In the genomic region with DNA sequence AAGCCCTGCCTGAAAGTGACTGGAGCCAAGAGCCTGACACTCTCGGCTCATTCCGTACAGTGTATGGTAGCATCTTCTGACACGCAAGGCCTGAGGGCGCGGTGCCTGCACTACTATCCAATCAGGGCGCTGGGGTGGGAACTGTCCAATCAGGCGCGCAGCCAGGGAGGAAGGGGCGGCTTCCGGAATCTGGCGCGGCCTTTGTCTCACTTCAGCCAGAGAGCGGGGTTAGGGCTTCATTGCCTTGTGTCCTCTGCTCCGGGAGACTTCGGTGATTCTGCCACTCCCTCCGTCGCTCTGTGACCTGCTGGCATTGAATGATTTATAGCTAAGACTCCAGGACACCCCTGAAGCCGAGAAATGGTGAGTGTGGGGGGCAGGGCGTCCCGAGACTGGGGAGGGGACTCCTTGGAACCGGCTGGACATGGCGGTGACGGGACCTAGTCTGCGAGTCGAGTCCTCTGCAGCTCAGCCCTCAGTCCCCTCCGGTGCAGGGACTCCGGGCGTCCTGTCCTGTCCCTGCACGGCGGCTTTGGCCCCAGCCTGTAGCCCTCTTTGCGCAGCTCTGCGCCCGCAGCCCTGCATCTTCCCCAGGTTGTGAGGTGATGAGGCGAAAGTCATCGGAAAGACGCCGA, we compare ENCODE assay signal across 8 cellular contexts.
A peak's percentile ranks its signal among the peaks of the same experiment; 100 is the strongest.
DNase-seq lines count a peak whose midpoint lies in the region; ATAC-seq lines count a peak whose summit lies in the region.
"Not testable (repeated sequence)": the region's sequence is repeated elsewhere in the genome, so short reads cannot be mapped to it uniquely, and the experiment has no call there.

No MANE protein-coding gene starts in this region.

- DNase-seq in DMS153 (lab: John Stamatoyannopoulos, UW) (peak; percentile 58), HuH-7.5 (ENCODE audit: low spot score) (peak; percentile 42), OCI-M1 (lab: John Stamatoyannopoulos, UW) (peak; percentile 95), mucosa of gallbladder (ENCODE audit: low spot score) (peak; percentile 89)
- DNase-seq in activated T-cell treated with anti-CD3 and anti-CD28 coated beads, Interleukin-2, amount 50 U/mL, for 1 hour: peak; percentile 82
- DNase-seq in stimulated activated CD8-positive, alpha-beta memory T cell treated with anti-CD3 and anti-CD28 coated beads, Interleukin-4, amount 100 ng/mL, for 24 hours (ENCODE audit: low read depth): peak; percentile 78

- peak; percentile 100 for ATAC-seq in GM21529 (IDR thresholded peaks at IDR 0.05; ENCODE audit: unreplicated experiment)

- peak overlapping the region; percentile 63 to 79 for H3K27ac ChIP-seq in esophagus (ENCODE audit: low read depth in 2 of 2, low read length in 1 of 2)

- H3K4me3 ChIP-seq in esophagus (ENCODE audit: low read depth in 1 of 2, low read length in 2 of 2): peak overlapping the region; percentile 69 to 71

- WGBS in esophagus, 2 donors: 0 to 1% methylated on average over 30 to 31 of the region's 37 CpGs

- not testable (repeated sequence) for H3K36me3 ChIP-seq in esophagus (ENCODE audit: control insufficient read depth in 2 of 2, insufficient read depth in 2 of 2, low read length in 1 of 2)

- H3K9me3 ChIP-seq in esophagus (ENCODE audit: control insufficient read depth in 2 of 2, insufficient read depth in 1 of 2, low read depth in 1 of 2, low read length in 1 of 2): not testable (repeated sequence)

- H3K27me3 ChIP-seq in esophagus (ENCODE audit: control insufficient read depth in 1 of 2, insufficient read depth in 2 of 2, low read length in 2 of 2): not testable (repeated sequence)

- not testable (repeated sequence) for H3K4me1 ChIP-seq in esophagus (ENCODE audit: control insufficient read depth in 2 of 2, insufficient read depth in 2 of 2, low read length in 1 of 2)

Comparison
In these comparisons a context has a peak if more than half of its experiments do, and no peak if none do; other contexts are left out.
1. Peak in every context shown above with its lines: DNase-seq, ATAC-seq, H3K4me3 ChIP-seq and H3K27ac ChIP-seq.
2. DNase-seq: peak in every context shown above with its lines; median percentile 95 in OCI-M1; 89 in mucosa of gallbladder; 82 in activated T-cell treated with anti-CD3 and anti-CD28 coated beads, Interleukin-2, amount 50 U/mL, for 1 hour; 78 in stimulated activated CD8-positive, alpha-beta memory T cell treated with anti-CD3 and anti-CD28 coated beads, Interleukin-4, amount 100 ng/mL, for 24 hours; 58 in DMS153; 42 in HuH-7.5.